In the genomic region with DNA sequence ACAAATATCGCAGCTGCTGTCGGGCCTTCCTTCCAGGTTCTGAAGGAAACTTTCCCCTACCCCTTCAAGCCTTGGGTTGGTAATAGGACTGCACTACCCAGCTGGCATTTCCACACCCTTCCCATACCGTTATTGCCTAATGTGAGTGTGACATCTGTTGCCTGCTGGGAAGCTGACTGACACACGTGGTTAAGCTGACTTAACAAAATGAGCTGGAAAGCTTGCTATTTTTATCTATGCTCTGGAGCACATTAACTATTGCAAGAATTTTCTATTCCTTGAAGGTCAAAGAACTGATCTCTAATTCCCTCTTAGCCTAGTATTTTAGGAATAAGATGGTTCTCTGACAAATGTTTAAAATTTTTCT, we compare ENCODE assay signal across 10 cellular contexts.
DNase-seq lines count a peak whose midpoint lies in the region; ATAC-seq and TF ChIP-seq lines count a peak whose summit lies in the region.
"Had no signal": no experiment of that assay in that cellular context is flagged by ENCODE, and none has a peak within 500 bp of the region (broad histone marks: within the 10 kb centered on the region; RNA-seq: fewer than 3 reads in every experiment).

No MANE protein-coding gene starts in this region.

- H3K36me3 ChIP-seq in parathyroid adenoma (ENCODE audit: control insufficient read depth, insufficient read depth, low read length): no peaks in the 10 kb centered on the region

- no peaks in the 10 kb centered on the region for H3K36me3 Mint-ChIP-seq in activated T-helper 17 cell treated with anti-CD3 and anti-CD28 coated beads, Interleukin-2, amount 50 U/mL, for 72 hours (ENCODE audit: low read depth)

- no peak for TF ChIP-seq CTCF in parathyroid adenoma (IDR thresholded peaks at IDR 0.05)

- no peak for ATAC-seq in HG03039 (IDR thresholded peaks at IDR 0.05; ENCODE audit: unreplicated experiment)
- no peak for ATAC-seq in activated T-helper 17 cell treated with anti-CD3 and anti-CD28 coated beads, Interleukin-2, amount 50 U/mL, for 72 hours (replicated peaks)
- ATAC-seq: HCT116 had no signal

- no peaks in the 10 kb centered on the region for H3K9me3 Mint-ChIP-seq in activated T-helper 17 cell treated with anti-CD3 and anti-CD28 coated beads, Interleukin-2, amount 50 U/mL, for 72 hours

- no peaks in the 10 kb centered on the region for H3K4me1 ChIP-seq in parathyroid adenoma

- H3K27ac ChIP-seq in parathyroid adenoma: no peak overlapping the region

- no peak overlapping the region for H3K9ac ChIP-seq in parathyroid adenoma

- H3K4me3 Mint-ChIP-seq in activated T-helper 17 cell treated with anti-CD3 and anti-CD28 coated beads, Interleukin-2, amount 50 U/mL, for 72 hours: no peak overlapping the region

- H3K27ac Mint-ChIP-seq in activated T-helper 17 cell treated with anti-CD3 and anti-CD28 coated beads, Interleukin-2, amount 50 U/mL, for 72 hours: no peak overlapping the region

- H3K4me3 ChIP-seq in parathyroid adenoma (ENCODE audit: low read depth, low read length): no peak overlapping the region

- H3K4me1 Mint-ChIP-seq in activated T-helper 17 cell treated with anti-CD3 and anti-CD28 coated beads, Interleukin-2, amount 50 U/mL, for 72 hours: no peaks in the 10 kb centered on the region

- peaks cover 21% of the 10 kb centered on the region for H3K27me3 Mint-ChIP-seq in activated T-helper 17 cell treated with anti-CD3 and anti-CD28 coated beads, Interleukin-2, amount 50 U/mL, for 72 hours

- no peak overlapping the region for H2AFZ ChIP-seq in parathyroid adenoma

- H3K27me3 ChIP-seq in parathyroid adenoma (ENCODE audit: control insufficient read depth, insufficient read depth, low read length): no peaks in the 10 kb centered on the region

- H3K4me2 ChIP-seq in parathyroid adenoma (ENCODE audit: low read length): peak overlapping the region; percentile 50

- no peaks in the 10 kb centered on the region for H3K9me3 ChIP-seq in parathyroid adenoma (ENCODE audit: control insufficient read depth, low read length)

- DNase-seq in EL: peak; percentile 43
- peak; percentile 40 for DNase-seq in OCI-M1 (lab: John Stamatoyannopoulos, UW)
- peak; percentile 50 for DNase-seq in fibroblast of the conjunctiva (ENCODE audit: low read depth)
- DNase-seq in germinal center (ENCODE audit: low spot score): no peak
- no peak for DNase-seq in GOT3 (lab: John Stamatoyannopoulos, UW)
- DNase-seq: NCI-H345 had no signal

- no peaks in the 10 kb centered on the region for H3K79me2 ChIP-seq in parathyroid adenoma

Comparison
In these comparisons a context has a peak if more than half of its experiments do, and no peak if none do; other contexts are left out.
1. DNase-seq: peak in EL (single experiment), OCI-M1 (single experiment) and fibroblast of the conjunctiva (single experiment); none in germinal center (single experiment) and GOT3 (single experiment).